Comparison of ENCODE assay signal across 30 cellular contexts in the genomic region with DNA sequence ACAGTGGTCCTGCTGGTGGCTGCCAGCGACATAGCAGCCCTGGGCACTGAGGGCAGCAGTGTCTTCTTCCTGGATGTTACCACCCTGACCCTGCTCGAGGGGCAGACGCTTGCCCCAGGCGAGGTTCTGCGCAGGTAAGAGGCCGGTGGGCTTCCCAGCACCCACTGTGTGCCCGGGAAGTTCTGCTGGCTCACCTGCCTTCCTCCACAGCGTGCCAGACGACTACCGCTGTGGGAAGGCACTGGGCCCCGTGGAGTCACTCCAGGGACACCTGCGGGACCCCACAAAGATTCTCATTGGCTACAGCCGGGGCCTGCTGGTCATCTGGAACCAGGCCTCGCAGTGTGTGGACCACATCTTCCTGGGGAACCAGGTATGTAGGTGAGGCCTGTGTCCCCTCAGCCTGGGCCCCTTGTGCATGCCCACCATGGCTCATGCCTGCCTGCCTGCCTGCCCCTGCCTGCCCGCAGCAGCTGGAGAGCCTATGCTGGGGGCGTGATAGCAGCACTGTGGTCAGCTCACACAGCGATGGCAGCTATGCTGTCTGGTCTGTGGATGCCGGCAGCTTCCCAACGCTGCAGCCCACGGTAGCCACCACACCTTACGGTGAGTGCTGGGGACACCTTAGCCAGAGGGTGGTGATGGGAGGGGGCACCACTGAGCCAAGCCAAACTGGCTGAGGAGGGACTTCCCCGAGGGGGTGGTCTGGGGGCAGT.
"Had no signal": no experiment of that assay in that cellular context is flagged by ENCODE, and none has a peak within 500 bp of the region (broad histone marks: within the 10 kb centered on the region; RNA-seq: fewer than 3 reads in every experiment).

No MANE protein-coding gene starts in this region.

- H3K36me3 Mint-ChIP-seq: natural killer cell, type B pancreatic cell had no signal

- DNase-seq: hippocampal formation; kidney glomerular epithelial cell; left colon; left lung; lower lobe of right lung; mammary epithelial cell; mesendoderm; naive B cell; natural killer cell; nephron progenitor cell; posterior cingulate gyrus; retina; right cardiac atrium; stimulated activated CD4-positive, alpha-beta T cell treated with anti-CD3 and anti-CD28 coated beads, Interleukin-12 subunit alpha, Interleukin-12 subunit beta, amount 100 ng/mL, for 4 hours; stimulated activated CD4-positive, alpha-beta T cell treated with anti-CD3 and anti-CD28 coated beads, Interleukin-15, amount 100 ng/mL, for 24 hours; stimulated activated CD4-positive, alpha-beta T cell treated with anti-CD3 and anti-CD28 coated beads, Interleukin-2, amount 100 ng/mL, for 24 hours; stimulated activated CD4-positive, alpha-beta T cell treated with anti-CD3 and anti-CD28 coated beads, Interleukin-4, amount 100 ng/mL, for 1 hour; stimulated activated naive CD4-positive, alpha-beta T cell treated with Interleukin-2 at 50 U/mL for 16 hours; stimulated activated naive CD8-positive, alpha-beta T cell treated with anti-CD3 and anti-CD28 coated beads, Interleukin-15, amount 100 ng/mL, for 72 hours; uterus had no signal

- ATAC-seq: left colon; left lung; lower lobe of right lung; natural killer cell; pancreas; right cardiac atrium; sciatic nerve; stimulated activated memory B cell treated with anti-CD40 and anti-IgM and Interleukin-4, amounts not matched to agents 10 μg/mL and 1 μg/mL and 100 μg/mL, for 72 hours; stimulated activated naive CD8-positive, alpha-beta T cell treated with anti-CD3 and anti-CD28 coated beads, Interleukin-15, amount 100 ng/mL, for 72 hours had no signal

- H3K27me3 Mint-ChIP-seq: naive B cell; stimulated activated memory B cell treated with anti-CD40 and anti-IgM and Interleukin-4, amounts not matched to agents 10 μg/mL and 1 μg/mL and 100 μg/mL, for 72 hours; stimulated activated naive CD8-positive, alpha-beta T cell treated with anti-CD3 and anti-CD28 coated beads, Interleukin-15, amount 100 ng/mL, for 72 hours; type B pancreatic cell had no signal

- H2AFZ ChIP-seq: neural progenitor cell had no signal

- H3K27me3 ChIP-seq: left lung, neural progenitor cell, pancreas, tibial nerve, uterus had no signal

- H3K27ac Mint-ChIP-seq: mesothelial cell of epicardium; natural killer cell; nephron progenitor cell; neural progenitor cell; stimulated activated memory B cell treated with anti-CD40 and anti-IgM and Interleukin-4, amounts not matched to agents 10 μg/mL and 1 μg/mL and 100 μg/mL, for 72 hours; stimulated activated naive CD8-positive, alpha-beta T cell treated with anti-CD3 and anti-CD28 coated beads, Interleukin-15, amount 100 ng/mL, for 72 hours; type B pancreatic cell had no signal

- H3K36me3 ChIP-seq: neural progenitor cell, pancreas, prostate gland, uterus had no signal

- H3K9me3 ChIP-seq: left lung, lower lobe of right lung, pancreas, prostate gland, thoracic aorta, tibial nerve, uterus had no signal

- H3K9ac ChIP-seq: neural progenitor cell had no signal

- H3K4me3 Mint-ChIP-seq: mesothelial cell of epicardium; naive B cell; natural killer cell; nephron progenitor cell; neural progenitor cell; stimulated activated memory B cell treated with anti-CD40 and anti-IgM and Interleukin-4, amounts not matched to agents 10 μg/mL and 1 μg/mL and 100 μg/mL, for 72 hours; stimulated activated naive CD8-positive, alpha-beta T cell treated with anti-CD3 and anti-CD28 coated beads, Interleukin-15, amount 100 ng/mL, for 72 hours; type B pancreatic cell had no signal

- H3K4me2 ChIP-seq: neural progenitor cell had no signal

- H3K4me1 ChIP-seq: left lung, lower lobe of right lung, pancreas, prostate gland, uterus had no signal

- H3K27ac ChIP-seq: left lung, lower lobe of right lung, neural progenitor cell, pancreas, prostate gland, thoracic aorta, tibial nerve, uterus had no signal

- H3K9me3 Mint-ChIP-seq: mesothelial cell of epicardium; naive B cell; natural killer cell; nephron progenitor cell; neural progenitor cell; stimulated activated memory B cell treated with anti-CD40 and anti-IgM and Interleukin-4, amounts not matched to agents 10 μg/mL and 1 μg/mL and 100 μg/mL, for 72 hours; stimulated activated naive CD8-positive, alpha-beta T cell treated with anti-CD3 and anti-CD28 coated beads, Interleukin-15, amount 100 ng/mL, for 72 hours; type B pancreatic cell had no signal

- H3K4me3 ChIP-seq: left lung, lower lobe of right lung, neural progenitor cell, pancreas, prostate gland, skin epidermis, thoracic aorta, tibial nerve, uterus had no signal
